In the genomic region with DNA sequence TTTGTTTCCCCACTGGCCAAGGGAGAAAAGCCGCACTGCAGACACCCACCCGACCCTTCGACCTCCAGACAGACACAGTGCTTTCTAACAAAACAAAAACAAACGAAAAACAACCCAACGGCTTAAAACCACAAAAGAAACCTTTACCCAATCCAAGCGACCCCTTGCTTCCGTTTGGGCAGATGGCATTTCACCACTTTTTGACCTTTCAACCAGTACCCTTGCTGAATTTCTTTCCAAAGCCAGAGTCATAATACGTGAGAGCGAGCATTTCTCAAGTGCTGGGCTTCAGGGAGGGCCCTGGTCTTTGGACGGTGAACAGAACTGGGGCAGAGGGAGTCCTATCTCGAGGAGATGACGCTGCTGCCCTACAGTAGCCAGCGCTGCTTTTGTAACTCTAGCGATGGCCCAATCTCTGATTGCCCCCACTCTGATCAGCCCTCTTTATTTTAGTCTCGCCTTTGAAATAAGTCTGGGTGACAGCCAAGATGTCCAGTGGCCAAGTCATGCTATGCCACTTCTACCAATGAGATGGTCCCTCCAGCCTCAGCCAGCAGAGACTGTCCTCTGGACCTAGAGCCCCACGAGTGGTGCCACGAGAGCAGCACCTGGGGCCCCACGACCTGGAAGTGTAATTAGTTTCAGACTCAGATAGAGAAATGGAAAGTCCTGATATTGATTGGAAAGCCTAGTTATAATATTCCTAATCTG, we compare ENCODE assay signal across 9 cellular contexts. TPM values are rescaled to one million over a fixed set of nuclear protein-coding genes. Genes with fewer than 3 reads are reported as not detected.
DNase-seq lines count a peak whose midpoint lies in the region; ATAC-seq and TF ChIP-seq lines count a peak whose summit lies in the region.
"Had no signal": no experiment of that assay in that cellular context is flagged by ENCODE, and none has a peak within 500 bp of the region (broad histone marks: within the 10 kb centered on the region; RNA-seq: fewer than 3 reads in every experiment).

No MANE protein-coding gene starts in this region.

- 71% methylated on average over 8 of the region's 18 CpGs; no CpG with 5 or more reads in 1 of the 2 experiments for WGBS in IMR-90 (ENCODE audit: extremely low coverage in 2 of 2, insufficient read length in 1 of 2), 2 experiments
- WGBS in testis, 2 donors: 81 to 84% methylated on average over 18 of the region's 18 CpGs

- no peaks in the 10 kb centered on the region for H3K79me1 ChIP-seq in IMR-90 (ENCODE audit: low read depth in 1 of 2, low read length in 2 of 2)

- H3K4me1 ChIP-seq in IMR-90 (ENCODE audit: control insufficient read depth, insufficient read depth, low read length) (peaks cover 2% of the 10 kb centered on the region; the same call in 1 of the 2 replicates), testis (peaks cover 4% of the 10 kb centered on the region)

- H4K8ac ChIP-seq in IMR-90 (ENCODE audit: low read depth in 2 of 2, low read length in 2 of 2): no peak overlapping the region

- POLR2A ChIA-PET in IMR-90 (lab: Charles Lee; ENCODE audit: unreplicated experiment) (no interaction called here), GM10248 (lab: Yijun Ruan, JAX) (no interaction called here)

- peaks cover 2% of the 10 kb centered on the region for H3K36me3 Mint-ChIP-seq in T-helper 2 cell treated with Interferon-gamma antibody and Interleukin-4, amounts not matched to agents 5 μg/mL and 100 μg/mL, for 36 hours (ENCODE audit: low read depth)
- H3K36me3 Mint-ChIP-seq in stimulated activated effector memory CD8-positive, alpha-beta T cell treated with anti-CD3 and anti-CD28 coated beads, Interleukin-12 subunit alpha, Interleukin-12 subunit beta, amount 100 ng/mL, for 72 hours: peaks cover 3% of the 10 kb centered on the region

- in situ Hi-C loops in IMR-90 (cut with MboI; ENCODE audit: low sequenced_read_pairs): loop anchor here (25.0 kb wide), 1 partner anchor 618 kb away; no protein-coding TSS in a partner anchor

- H2BK20ac ChIP-seq in IMR-90 (ENCODE audit: low read depth, low read length): no peak overlapping the region

- H2BK15ac ChIP-seq in IMR-90 (ENCODE audit: low read depth, low read length): no peak overlapping the region

- no peak overlapping the region for H3K9ac ChIP-seq in IMR-90 (ENCODE audit: low read depth, low read length)

- no peak overlapping the region for H3K4ac ChIP-seq in IMR-90 (ENCODE audit: low read depth, low read length)

- no peak overlapping the region for H3K14ac ChIP-seq in IMR-90 (replicated peaks; ENCODE audit: low read depth, low read length)

- ATAC-seq in IMR-90 (ENCODE audit: low read depth) (no peak; the same call in 1 of the 2 replicates), left ventricle myocardium superior (peak; percentile 97)
- peak; percentile 44 for ATAC-seq in stimulated activated effector memory CD8-positive, alpha-beta T cell treated with anti-CD3 and anti-CD28 coated beads, Interleukin-12 subunit alpha, Interleukin-12 subunit beta, amount 100 ng/mL, for 72 hours
- no peak for ATAC-seq in activated CD4-positive, CD25-positive, alpha-beta regulatory T cell treated with anti-CD3 and anti-CD28 coated beads, Interleukin-2, amount 50 U/mL, for 24 hours

- dilution Hi-C loops in IMR-90 (cut with HindIII; ENCODE audit: low sequenced_read_pairs, unreplicated experiment): no loop called here

- no peaks in the 10 kb centered on the region for H3K27me3 ChIP-seq in IMR-90 (ENCODE audit: control insufficient read depth, insufficient read depth, low read length)
- no peaks in the 10 kb centered on the region for H3K27me3 ChIP-seq in testis

- H3K27ac ChIP-seq in IMR-90 (ENCODE audit: insufficient read depth, low read length) (no peak overlapping the region), testis (no peak overlapping the region)

- H3K9me1 ChIP-seq in IMR-90 (ENCODE audit: insufficient read depth, low read length): no peaks in the 10 kb centered on the region; the same call in 1 of the 2 replicates

- no peak overlapping the region for H4K5ac ChIP-seq in IMR-90 (ENCODE audit: low read depth, low read length)

- no peak overlapping the region for H3K4me3 ChIP-seq in IMR-90 (ENCODE audit: insufficient read depth, low read depth, low read length)
- H3K4me3 ChIP-seq in testis: no peak overlapping the region

- no peak for TF ChIP-seq CTCF in IMR-90 (conservative IDR thresholded peaks at IDR 0.05; ENCODE audit: low read depth, low read length)
- no peak for TF ChIP-seq CTCF in GM10248 (IDR thresholded peaks at IDR 0.05; ENCODE audit: control extremely low read depth, extremely low read depth, low read depth, missing control alignments)
- no peak for TF ChIP-seq CTCF in testis (IDR thresholded peaks at IDR 0.05)

- no TSS peak for BruUV-seq in IMR-90 (replicated peaks; lab: Mats Ljungman, UMichigan)

- no peak for TF ChIP-seq POLR2A in IMR-90 (IDR thresholded peaks at IDR 0.05; ENCODE audit: low read depth, low read length)
- TF ChIP-seq POLR2A in testis (IDR thresholded peaks at IDR 0.05): no peak

- H3K27me3 Mint-ChIP-seq in T-helper 2 cell treated with Interferon-gamma antibody and Interleukin-4, amounts not matched to agents 5 μg/mL and 100 μg/mL, for 36 hours (ENCODE audit: low read depth): no peaks in the 10 kb centered on the region

- no peak overlapping the region for H2BK5ac ChIP-seq in IMR-90 (ENCODE audit: low read depth, low read length, poor library complexity, severe bottlenecking)

- no peaks in the 10 kb centered on the region for H3K9me3 Mint-ChIP-seq in T-helper 2 cell treated with Interferon-gamma antibody and Interleukin-4, amounts not matched to agents 5 μg/mL and 100 μg/mL, for 36 hours
- no peaks in the 10 kb centered on the region for H3K9me3 Mint-ChIP-seq in stimulated activated effector memory CD8-positive, alpha-beta T cell treated with anti-CD3 and anti-CD28 coated beads, Interleukin-12 subunit alpha, Interleukin-12 subunit beta, amount 100 ng/mL, for 72 hours

- no peaks in the 10 kb centered on the region for H4K20me1 ChIP-seq in IMR-90 (ENCODE audit: insufficient read depth, low read length)

- H3K9me3 ChIP-seq in IMR-90 (ENCODE audit: control insufficient read depth, insufficient read depth, low read length): no peaks in the 10 kb centered on the region
- no peaks in the 10 kb centered on the region for H3K9me3 ChIP-seq in testis

- CTCF ChIA-PET in IMR-90 (lab: Yijun Ruan, JAX) (no interaction called here), GM10248 (lab: Yijun Ruan, JAX) (interaction anchor here (1.1 to 3.1 kb wide), 2 partner anchors 9 to 15 kb away, joined by 3 to 13 read pairs; no protein-coding TSS in a partner anchor)

- peak overlapping the region; percentile 42 for H3K4me3 Mint-ChIP-seq in T-helper 2 cell treated with Interferon-gamma antibody and Interleukin-4, amounts not matched to agents 5 μg/mL and 100 μg/mL, for 36 hours
- peak overlapping the region; percentile 56 for H3K4me3 Mint-ChIP-seq in stimulated activated effector memory CD8-positive, alpha-beta T cell treated with anti-CD3 and anti-CD28 coated beads, Interleukin-12 subunit alpha, Interleukin-12 subunit beta, amount 100 ng/mL, for 72 hours

- no peak for TF ChIP-seq RAD21 in IMR-90 (IDR thresholded peaks at IDR 0.05; ENCODE audit: low read length)

- H3K4me1 Mint-ChIP-seq in T-helper 2 cell treated with Interferon-gamma antibody and Interleukin-4, amounts not matched to agents 5 μg/mL and 100 μg/mL, for 36 hours (ENCODE audit: low read depth): peaks cover 40% of the 10 kb centered on the region
- H3K4me1 Mint-ChIP-seq in stimulated activated effector memory CD8-positive, alpha-beta T cell treated with anti-CD3 and anti-CD28 coated beads, Interleukin-12 subunit alpha, Interleukin-12 subunit beta, amount 100 ng/mL, for 72 hours: peaks cover 41% of the 10 kb centered on the region

- no peak overlapping the region for H4K91ac ChIP-seq in IMR-90 (ENCODE audit: insufficient read depth, low read depth, low read length)

- H2AFZ ChIP-seq in IMR-90 (replicated peaks; ENCODE audit: low read length, poor library complexity): no peak overlapping the region

- H3K4me2 ChIP-seq in IMR-90 (ENCODE audit: low read depth, low read length): no peak overlapping the region

- H3K56ac ChIP-seq in IMR-90 (ENCODE audit: extremely low read depth, insufficient read depth, low read length): no peak overlapping the region

- H3K27ac Mint-ChIP-seq in T-helper 2 cell treated with Interferon-gamma antibody and Interleukin-4, amounts not matched to agents 5 μg/mL and 100 μg/mL, for 36 hours: peak overlapping the region; percentile 22
- H3K27ac Mint-ChIP-seq in stimulated activated effector memory CD8-positive, alpha-beta T cell treated with anti-CD3 and anti-CD28 coated beads, Interleukin-12 subunit alpha, Interleukin-12 subunit beta, amount 100 ng/mL, for 72 hours: peak overlapping the region; percentile 94

- intact Hi-C loops in IMR-90 (cut with micrococcal nuclease) (no loop called here), left ventricle myocardium superior (cut with micrococcal nuclease) (no loop called here), testis (cut with DNase I; ENCODE audit: low total_unique reads) (no loop called here)

- H3K36me3 ChIP-seq in IMR-90 (ENCODE audit: control insufficient read depth, insufficient read depth, low read length): no peaks in the 10 kb centered on the region
- no peaks in the 10 kb centered on the region for H3K36me3 ChIP-seq in testis (ENCODE audit: low read depth, missing control alignments)

- no peak overlapping the region for H3K18ac ChIP-seq in IMR-90 (ENCODE audit: low read depth, low read length)

- no peak overlapping the region for H2BK120ac ChIP-seq in IMR-90 (ENCODE audit: low read depth, low read length)

- no peak for DNase-seq in IMR-90
- DNase-seq in T-helper 2 cell treated with Interferon-gamma antibody and Interleukin-4, amounts not matched to agents 5 μg/mL and 100 μg/mL, for 36 hours (ENCODE audit: low spot score): no peak
- peak; percentile 81 for DNase-seq in left ventricle myocardium superior
- no peak for DNase-seq in stimulated activated effector memory CD8-positive, alpha-beta T cell treated with anti-CD3 and anti-CD28 coated beads, Interleukin-12 subunit alpha, Interleukin-12 subunit beta, amount 100 ng/mL, for 72 hours (ENCODE audit: low spot score in 2 of 2)
- no peak for DNase-seq in GM10248 (ENCODE audit: extremely low spot score)
- no peak for DNase-seq in globus pallidus (ENCODE audit: low spot score)
- no peak for DNase-seq in testis
- DNase-seq: NCI-H2107 had no signal

- no peak overlapping the region for H3K23ac ChIP-seq in IMR-90 (ENCODE audit: low read depth, low read length)

- H2AK9ac ChIP-seq in IMR-90 (replicated peaks; ENCODE audit: low read depth, low read length, poor library complexity): peak overlapping the region; percentile 74

- no peak overlapping the region for H2AK5ac ChIP-seq in IMR-90 (ENCODE audit: low read depth, low read length)

RNA-seq across cellular contexts. Expression of a gene that starts 21.9 kb away (rescaled TPM):
- 24.9 and 27.2 TPM in 2 replicates for total RNA-seq in IMR-90 (2012; rRNA removed)
- polyA plus RNA-seq in IMR-90 (2012; rRNA removed): 18.4 and 20.0 TPM in 2 replicates
- 7.1 and 11.4 TPM in 2 replicates for polyA plus RNA-seq in IMR-90 (2012; cell fraction: cytosol; rRNA removed)
- polyA plus RNA-seq in IMR-90 (2012; cell fraction: nucleus; rRNA removed; ENCODE audit: low replicate concordance): 5.3 and 24.2 TPM in 2 replicates
- total RNA-seq in left ventricle myocardium superior: 32.5 TPM
- 10 to 100 TPM; 70.6 to 78.3 TPM for total RNA-seq in testis
- 75.1 TPM for polyA plus RNA-seq in testis (ENCODE audit: insufficient read depth, low read depth, low replicate concordance)

RNA-seq across cellular contexts. Expression of a gene that starts 40.0 kb away (rescaled TPM):
- 96.1 and 102 TPM in 2 replicates for total RNA-seq in IMR-90 (2012; rRNA removed)
- 83.7 and 98.8 TPM in 2 replicates for polyA plus RNA-seq in IMR-90 (2012; rRNA removed)
- polyA plus RNA-seq in IMR-90 (2012; cell fraction: cytosol; rRNA removed): 77.8 and 101 TPM in 2 replicates
- polyA plus RNA-seq in IMR-90 (2012; cell fraction: nucleus; rRNA removed; ENCODE audit: low replicate concordance): 49.1 and 91.4 TPM in 2 replicates
- 2.4 TPM for total RNA-seq in left ventricle myocardium superior
- total RNA-seq in testis: 1 to 10 TPM; 4.6 to 5.8 TPM
- 4.9 TPM for polyA plus RNA-seq in testis (ENCODE audit: insufficient read depth, low read depth, low replicate concordance)

Comparison
In these comparisons a context has a peak if more than half of its experiments do, and no peak if none do; other contexts are left out.
1. ATAC-seq: peak in left ventricle myocardium superior (single experiment) and stimulated activated effector memory CD8-positive, alpha-beta T cell treated with anti-CD3 and anti-CD28 coated beads, Interleukin-12 subunit alpha, Interleukin-12 subunit beta, amount 100 ng/mL, for 72 hours (single experiment); none in IMR-90 (single experiment) and activated CD4-positive, CD25-positive, alpha-beta regulatory T cell treated with anti-CD3 and anti-CD28 coated beads, Interleukin-2, amount 50 U/mL, for 24 hours (0 of 2).
2. RNA of a gene that starts 40.0 kb away (total RNA-seq): 96.1 to 102 TPM in IMR-90; 4.6 to 5.8 TPM in testis and 2.4 TPM in left ventricle myocardium superior (single experiment); every median in the first group is over 10 times any median in the second.